Comparison of ENCODE assay signal across 12 cellular contexts in the genomic region with DNA sequence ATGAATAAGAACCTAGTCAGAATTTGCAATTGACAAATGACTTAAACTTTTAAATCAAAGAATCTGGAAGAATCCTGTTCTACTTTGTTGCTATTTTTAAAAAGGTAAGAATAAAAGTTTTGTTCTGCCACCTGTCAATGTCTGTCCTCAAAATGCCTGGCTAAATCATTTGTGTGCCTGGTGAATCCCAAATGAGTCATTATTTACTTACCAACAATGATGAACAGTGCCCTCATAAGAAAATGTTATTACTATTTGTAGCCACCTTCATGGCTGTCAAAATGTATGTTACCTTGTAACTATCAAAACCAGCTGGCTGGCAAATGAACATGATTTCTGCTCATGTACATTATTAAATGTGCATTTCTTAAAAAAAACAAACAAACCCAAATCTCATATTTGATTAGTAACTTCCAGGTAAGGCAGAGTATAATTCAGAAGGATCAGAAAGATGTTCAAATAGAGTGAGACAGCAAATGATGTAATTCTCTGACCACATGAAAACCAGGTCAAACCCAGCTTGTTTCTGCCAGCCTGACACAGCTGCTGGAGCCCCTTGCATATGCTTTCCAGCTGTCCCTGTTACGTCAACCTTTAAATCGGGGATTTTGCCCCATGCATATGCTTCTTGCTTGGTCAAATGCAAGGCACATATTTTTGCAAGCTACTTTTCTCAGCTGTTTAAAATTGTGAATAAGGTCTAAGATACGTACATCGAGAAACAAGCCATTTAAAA.
DNase-seq lines count a peak whose midpoint lies in the region; ATAC-seq, FAIRE-seq and TF ChIP-seq lines count a peak whose summit lies in the region.
"Had no signal": no experiment of that assay in that cellular context is flagged by ENCODE, and none has a peak within 500 bp of the region (broad histone marks: within the 10 kb centered on the region; RNA-seq: fewer than 3 reads in every experiment).

No MANE protein-coding gene starts in this region.

- H3K4me1 Mint-ChIP-seq in stimulated activated naive B cell treated with anti-CD40 and anti-IgM and Interleukin-4, amounts not matched to agents 10 μg/mL and 1 μg/mL and 100 μg/mL, for 72 hours = no peaks in the 10 kb centered on the region
- H3K4me1 Mint-ChIP-seq: activated B cell treated with CpG ODN at 0.5 μM for 24 hours had no signal

- H3K36me3 ChIP-seq in WERI-Rb-1 = no peaks in the 10 kb centered on the region
- H3K36me3 ChIP-seq: brain microvascular endothelial cell had no signal

- peaks cover 7 to 17% of the 10 kb centered on the region in 2 donors for H3K27me3 Mint-ChIP-seq in stimulated activated naive B cell treated with anti-CD40 and anti-IgM and Interleukin-4, amounts not matched to agents 10 μg/mL and 1 μg/mL and 100 μg/mL, for 72 hours

- no peaks in the 10 kb centered on the region for H3K9me3 Mint-ChIP-seq in stimulated activated naive B cell treated with anti-CD40 and anti-IgM and Interleukin-4, amounts not matched to agents 10 μg/mL and 1 μg/mL and 100 μg/mL, for 72 hours
- H3K9me3 Mint-ChIP-seq: activated B cell treated with CpG ODN at 0.5 μM for 24 hours had no signal

- no peaks in the 10 kb centered on the region for H3K36me3 Mint-ChIP-seq in stimulated activated naive B cell treated with anti-CD40 and anti-IgM and Interleukin-4, amounts not matched to agents 10 μg/mL and 1 μg/mL and 100 μg/mL, for 72 hours

- H3K4me3 ChIP-seq in WERI-Rb-1 (ENCODE audit: low read depth, low read length) = no peak overlapping the region
- H3K4me3 ChIP-seq: PC-9 had no signal

- no peak overlapping the region for H3K27ac Mint-ChIP-seq in stimulated activated naive B cell treated with anti-CD40 and anti-IgM and Interleukin-4, amounts not matched to agents 10 μg/mL and 1 μg/mL and 100 μg/mL, for 72 hours
- H3K27ac Mint-ChIP-seq: activated B cell treated with CpG ODN at 0.5 μM for 24 hours had no signal

- no peak overlapping the region for H3K4me3 Mint-ChIP-seq in stimulated activated naive B cell treated with anti-CD40 and anti-IgM and Interleukin-4, amounts not matched to agents 10 μg/mL and 1 μg/mL and 100 μg/mL, for 72 hours
- H3K4me3 Mint-ChIP-seq: activated B cell treated with CpG ODN at 0.5 μM for 24 hours had no signal

- DNase-seq in DMS 273 (lab: John Stamatoyannopoulos, UW; ENCODE audit: unreplicated experiment) (peak; percentile 86), WERI-Rb-1 (peak; percentile 15), HuH-7.5 (ENCODE audit: low spot score) (no peak), NCI-H146 treated with DMSO at 0.1 percent for 48 hours (lab: John Stamatoyannopoulos, UW; ENCODE audit: unreplicated experiment) (no peak)
- DNase-seq in stimulated activated naive B cell treated with anti-CD40 and anti-IgM and Interleukin-4, amounts not matched to agents 10 μg/mL and 1 μg/mL and 100 μg/mL, for 72 hours = no peak
- DNase-seq: activated B cell treated with CpG ODN at 0.5 μM for 24 hours; brain microvascular endothelial cell; effector CD8-positive, alpha-beta T cell; PC-9 had no signal

- FAIRE-seq in islet of Langerhans (lab: Jason Lieb, UNC) = peak; percentile 99

- no peak overlapping the region for H3K27ac ChIP-seq in WERI-Rb-1
- H3K27ac ChIP-seq: brain microvascular endothelial cell, PC-9 had no signal

- no peaks in the 10 kb centered on the region for H3K9me3 ChIP-seq in WERI-Rb-1 (ENCODE audit: severe bottlenecking)

- peaks cover 4% of the 10 kb centered on the region for H3K27me3 ChIP-seq in WERI-Rb-1 (ENCODE audit: insufficient read depth, low read depth, severe bottlenecking)
- H3K27me3 ChIP-seq: brain microvascular endothelial cell had no signal

- peak; percentile 66 for ATAC-seq in HG03432 (IDR thresholded peaks at IDR 0.05; ENCODE audit: unreplicated experiment)
- no peak for ATAC-seq in HG03108 (IDR thresholded peaks at IDR 0.05; ENCODE audit: unreplicated experiment)
- no peak for ATAC-seq in stimulated activated naive B cell treated with anti-CD40 and anti-IgM and Interleukin-4, amounts not matched to agents 10 μg/mL and 1 μg/mL and 100 μg/mL, for 72 hours (replicated peaks)

- no peak for TF ChIP-seq CTCF in WERI-Rb-1 (IDR thresholded peaks at IDR 0.05; ENCODE audit: low read depth, low read length)

Comparison
In these comparisons a context has a peak if more than half of its experiments do, and no peak if none do; other contexts are left out.
1. DNase-seq: peak in DMS 273 (single experiment) and WERI-Rb-1 (single experiment); none in HuH-7.5 (single experiment), stimulated activated naive B cell treated with anti-CD40 and anti-IgM and Interleukin-4, amounts not matched to agents 10 μg/mL and 1 μg/mL and 100 μg/mL, for 72 hours (single experiment) and NCI-H146 treated with DMSO at 0.1 percent for 48 hours (single experiment).